ENCODE assay signal across 19 cellular contexts in genomic region chr16:67087803-67088202, GRCh38.
"Had no signal": no experiment of that assay in that cellular context is flagged by ENCODE, and none has a peak within 500 bp of the region (broad histone marks: within the 10 kb centered on the region; RNA-seq: fewer than 3 reads in every experiment).

No MANE protein-coding gene starts in this region.

- H3K27me3 ChIP-seq: neural progenitor cell, right lobe of liver, tibial artery had no signal

- H3K4me3 Mint-ChIP-seq: activated CD4-positive, alpha-beta memory T cell treated with anti-CD3 and anti-CD28 coated beads for 36 hours; activated naive CD8-positive, alpha-beta T cell treated with anti-CD3 and anti-CD28 coated beads, Interleukin-2, amount 50 U/mL, for 24 hours; naive thymus-derived CD4-positive, alpha-beta T cell; neural progenitor cell; stimulated activated effector memory CD8-positive, alpha-beta T cell treated with anti-CD3 and anti-CD28 coated beads, Interleukin-12 subunit alpha, Interleukin-12 subunit beta, amount 100 ng/mL, for 72 hours; stimulated activated naive CD8-positive, alpha-beta T cell treated with anti-CD3 and anti-CD28 coated beads, Interleukin-15, amount 100 ng/mL, for 72 hours had no signal

- H3K27me3 Mint-ChIP-seq: activated CD4-positive, alpha-beta memory T cell treated with anti-CD3 and anti-CD28 coated beads for 36 hours; activated naive CD8-positive, alpha-beta T cell treated with anti-CD3 and anti-CD28 coated beads, Interleukin-2, amount 50 U/mL, for 24 hours; naive thymus-derived CD4-positive, alpha-beta T cell; stimulated activated naive CD8-positive, alpha-beta T cell treated with anti-CD3 and anti-CD28 coated beads, Interleukin-15, amount 100 ng/mL, for 72 hours had no signal

- ATAC-seq: activated naive CD8-positive, alpha-beta T cell treated with anti-CD3 and anti-CD28 coated beads, Interleukin-2, amount 50 U/mL, for 24 hours; naive thymus-derived CD4-positive, alpha-beta T cell; right lobe of liver; stimulated activated effector memory CD8-positive, alpha-beta T cell treated with anti-CD3 and anti-CD28 coated beads, Interleukin-12 subunit alpha, Interleukin-12 subunit beta, amount 100 ng/mL, for 72 hours; stimulated activated naive CD8-positive, alpha-beta T cell treated with anti-CD3 and anti-CD28 coated beads, Interleukin-15, amount 100 ng/mL, for 72 hours had no signal

- DNase-seq: activated CD4-positive, alpha-beta memory T cell treated with anti-CD3 and anti-CD28 coated beads for 36 hours; activated CD4-positive, alpha-beta T cell treated with anti-CD3 and anti-CD28 coated beads for 48 hours; activated gamma-delta T cell; activated naive CD4-positive, alpha-beta T cell treated with anti-CD3 and anti-CD28 coated beads, Interleukin-2, amount 50 U/mL, for 16 hours; activated naive CD8-positive, alpha-beta T cell treated with anti-CD3 and anti-CD28 coated beads, Interleukin-2, amount 50 U/mL, for 24 hours; cerebellar nuclear complex; erythroblast; foreskin melanocyte; left ventricle myocardium inferior; naive thymus-derived CD4-positive, alpha-beta T cell; posterior cingulate gyrus; right lobe of liver; stimulated activated CD4-positive, alpha-beta T cell treated with anti-CD3 and anti-CD28 coated beads, Interleukin-2, amount 100 ng/mL, for 24 hours; stimulated activated naive CD8-positive, alpha-beta T cell treated with anti-CD3 and anti-CD28 coated beads, Interleukin-15, amount 100 ng/mL, for 72 hours; tibial artery had no signal

- H3K27ac ChIP-seq: coronary artery, left ventricle myocardium inferior, neural progenitor cell, right lobe of liver, tibial artery had no signal

- H3K4me3 ChIP-seq: coronary artery, left ventricle myocardium inferior, neural progenitor cell, right lobe of liver, skin epidermis, tibial artery had no signal

- H3K27ac Mint-ChIP-seq: activated CD4-positive, alpha-beta memory T cell treated with anti-CD3 and anti-CD28 coated beads for 36 hours; activated naive CD8-positive, alpha-beta T cell treated with anti-CD3 and anti-CD28 coated beads, Interleukin-2, amount 50 U/mL, for 24 hours; neural progenitor cell; stimulated activated effector memory CD8-positive, alpha-beta T cell treated with anti-CD3 and anti-CD28 coated beads, Interleukin-12 subunit alpha, Interleukin-12 subunit beta, amount 100 ng/mL, for 72 hours had no signal

- H3K9me3 ChIP-seq: left ventricle myocardium inferior, right lobe of liver, tibial artery had no signal

- H3K4me1 ChIP-seq: right lobe of liver had no signal

- H3K9me3 Mint-ChIP-seq: activated CD4-positive, alpha-beta memory T cell treated with anti-CD3 and anti-CD28 coated beads for 36 hours; activated naive CD8-positive, alpha-beta T cell treated with anti-CD3 and anti-CD28 coated beads, Interleukin-2, amount 50 U/mL, for 24 hours; naive thymus-derived CD4-positive, alpha-beta T cell; neural progenitor cell; stimulated activated effector memory CD8-positive, alpha-beta T cell treated with anti-CD3 and anti-CD28 coated beads, Interleukin-12 subunit alpha, Interleukin-12 subunit beta, amount 100 ng/mL, for 72 hours; stimulated activated naive CD8-positive, alpha-beta T cell treated with anti-CD3 and anti-CD28 coated beads, Interleukin-15, amount 100 ng/mL, for 72 hours had no signal

- H3K36me3 ChIP-seq: neural progenitor cell had no signal
